ENCODE assay signal across 8 cellular contexts in genomic region chr20:3819413-3820047, GRCh38. TPM values are rescaled to one million over a fixed set of nuclear protein-coding genes. Genes with fewer than 3 reads are reported as not detected.
A peak's percentile ranks its signal among the peaks of the same experiment; 100 is the strongest.
DNase-seq lines count a peak whose midpoint lies in the region; ATAC-seq and TF ChIP-seq lines count a peak whose summit lies in the region.

No MANE protein-coding gene starts in this region.

- peaks cover 18% of the 10 kb centered on the region for H3K36me3 ChIP-seq in thoracic aorta

- peak overlapping the region; percentile 100 for H3K27ac ChIP-seq in angular gyrus (ENCODE audit: low read depth, low read length)
- peak overlapping the region; percentile 92 to 94 for H3K27ac ChIP-seq in thoracic aorta

- H3K4me3 ChIP-seq in thoracic aorta: peak overlapping the region; percentile 82

- no peak for TF ChIP-seq CTCF in thoracic aorta (IDR thresholded peaks at IDR 0.05)

- ATAC-seq in left colon (no peak), thoracic aorta (ENCODE audit: insufficient number of reproducible peaks, low FRiP score, low read depth) (no peak), HG02759 (IDR thresholded peaks at IDR 0.05; ENCODE audit: unreplicated experiment) (no peak), GM19395 (IDR thresholded peaks at IDR 0.05; ENCODE audit: unreplicated experiment) (no peak)

- H3K9me3 ChIP-seq in thoracic aorta: no peaks in the 10 kb centered on the region

- intact Hi-C loops in left colon (cut with DNase I, micrococcal nuclease): no loop called here

- peaks cover 4 to 21% of the 10 kb centered on the region in 2 donors for H3K4me1 ChIP-seq in thoracic aorta (ENCODE audit: control insufficient read depth in 1 of 2, low read depth in 2 of 2)

- peak; percentile 32 for DNase-seq in activated CD4-positive, alpha-beta T cell treated with anti-CD3 and anti-CD28 coated beads for 48 hours
- DNase-seq in activated CD4-positive, alpha-beta T cell treated with anti-CD3 and anti-CD28 coated beads, Interleukin-2, amount 50 U/mL, for 1 hour: no peak
- DNase-seq in left colon (peak; percentile 45 to 49), thoracic aorta (ENCODE audit: low spot score) (no peak), NCI-H526 treated with DMSO at 0.1 percent for 48 hours (lab: John Stamatoyannopoulos, UW) (no peak)

- H3K27me3 ChIP-seq in thoracic aorta (replicated peaks; ENCODE audit: insufficient read depth): no peaks in the 10 kb centered on the region

RNA-seq across cellular contexts. Expression of gene AP5S1, which starts 0.8 kb away (rescaled TPM):
- total RNA-seq in left colon: 10 to 100 TPM; 14.2 to 19.3 TPM
- 10 to 100 TPM; 12.3 to 18.0 TPM for total RNA-seq in thoracic aorta

RNA-seq across cellular contexts. Expression of gene CDC25B, which starts 23.4 kb away (rescaled TPM):
- total RNA-seq in left colon: 10 to 100 TPM; 19.5 to 33.5 TPM
- 10 to 100 TPM; 28.4 to 41.8 TPM for total RNA-seq in thoracic aorta

RNA-seq across cellular contexts. Expression of gene MAVS, which starts 27.1 kb away (rescaled TPM):
- total RNA-seq in left colon: 10 to 100 TPM; 72.1 to 74.0 TPM
- total RNA-seq in thoracic aorta: 10 to 100 TPM; 35.2 to 42.1 TPM

RNA-seq across cellular contexts. Expression of gene CENPB, which starts 33.0 kb away (rescaled TPM):
- total RNA-seq in left colon: 10 to 100 TPM; 80.5 to 82.2 TPM
- 100 to 1,000 TPM in 1 of 2 donors, 10 to 100 TPM in 1; 97.2 to 114 TPM for total RNA-seq in thoracic aorta

RNA-seq across cellular contexts. Expression of gene SPEF1, which starts 38.3 kb away (rescaled TPM):
- total RNA-seq in left colon (under 1 TPM in 1 of 2 donors, not detected in 1; 0.14 TPM), thoracic aorta (under 1 TPM in 1 of 2 donors, not detected in 1; 0.27 TPM)

Comparison
In these comparisons a context has a peak if more than half of its experiments do, and no peak if none do; other contexts are left out.
1. DNase-seq: peak in activated CD4-positive, alpha-beta T cell treated with anti-CD3 and anti-CD28 coated beads for 48 hours (single experiment) and left colon (2 of 2); none in activated CD4-positive, alpha-beta T cell treated with anti-CD3 and anti-CD28 coated beads, Interleukin-2, amount 50 U/mL, for 1 hour (single experiment), thoracic aorta (single experiment) and NCI-H526 treated with DMSO at 0.1 percent for 48 hours (single experiment).